In the genomic region with DNA sequence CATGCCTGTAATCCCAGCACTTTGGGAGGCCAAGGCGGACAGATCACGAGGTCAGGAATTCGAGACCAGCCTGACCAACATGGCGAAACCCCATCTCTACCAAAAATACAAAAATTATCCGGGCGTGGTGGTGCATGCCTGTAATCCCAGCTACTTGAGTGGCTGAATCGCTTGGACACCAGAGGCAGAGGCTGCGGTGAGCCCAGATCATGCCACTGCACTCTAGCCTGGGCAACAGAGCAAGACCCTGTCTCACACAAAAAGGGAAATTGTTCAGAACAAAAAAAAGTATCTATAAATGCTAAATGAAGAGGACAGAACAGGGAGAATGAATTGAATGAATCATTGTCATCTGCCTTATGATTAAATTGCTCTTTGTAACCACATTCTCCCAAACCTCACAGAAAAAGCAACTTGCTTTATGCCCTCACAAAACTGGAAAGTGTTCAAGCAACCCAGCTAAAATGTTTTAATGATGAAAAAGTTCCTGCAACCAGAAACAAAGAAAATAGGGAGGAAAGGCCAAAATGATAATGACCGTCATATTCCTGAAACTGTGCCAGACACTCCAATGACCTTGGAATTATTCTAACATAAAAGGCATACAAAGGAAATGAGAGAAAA, we compare ENCODE assay signal across 27 cellular contexts.
DNase-seq lines count a peak whose midpoint lies in the region; ATAC-seq, FAIRE-seq and TF ChIP-seq lines count a peak whose summit lies in the region.
"Had no signal": no experiment of that assay in that cellular context is flagged by ENCODE, and none has a peak within 500 bp of the region (broad histone marks: within the 10 kb centered on the region; RNA-seq: fewer than 3 reads in every experiment).

No MANE protein-coding gene starts in this region.

- DNase-seq in activated T-cell treated with anti-CD3 and anti-CD28 coated beads, Interleukin-2, amount 50 U/mL, for 24 hours, result no peak
- DNase-seq in activated T-cell treated with anti-CD3 and anti-CD28 coated beads, Interleukin-2, amount 50 U/mL, for 48 hours, result no peak
- no peak for DNase-seq in activated CD8-positive, alpha-beta T cell treated with anti-CD3 and anti-CD28 coated beads for 36 hours
- DNase-seq in fibroblast of the aortic adventitia (ENCODE audit: low read depth) (peak; percentile 43), superior temporal gyrus (ENCODE audit: extremely low spot score) (peak; percentile 32), H54 (ENCODE audit: insufficient read length, low spot score) (no peak), prostate gland (ENCODE audit: low spot score) (no peak)
- DNase-seq: activated CD4-positive, CD25-positive, alpha-beta regulatory T cell treated with anti-CD3 and anti-CD28 coated beads, Interleukin-2, amount 50 U/mL, for 72 hours; activated naive CD4-positive, alpha-beta T cell treated with anti-CD3 and anti-CD28 coated beads, Interleukin-2, amount 10 ng/mL, durations not matched to agents 7 days and 5 days; C1 segment of cervical spinal cord; DMS53; heart left ventricle; immature natural killer cell; naive B cell; NCI-H1417; NCI-H2171; PC-9; posterior cingulate gyrus; stimulated activated CD8-positive, alpha-beta memory T cell treated with anti-CD3 and anti-CD28 coated beads, Interleukin-4, amount 100 ng/mL, for 48 hours; T1000 had no signal

- H3K4me3 Mint-ChIP-seq in activated T-cell treated with anti-CD3 and anti-CD28 coated beads, Interleukin-2, amount 50 U/mL, for 24 hours, result no peak overlapping the region
- no peak overlapping the region for H3K4me3 Mint-ChIP-seq in activated CD8-positive, alpha-beta T cell treated with anti-CD3 and anti-CD28 coated beads for 36 hours
- H3K4me3 Mint-ChIP-seq: activated naive CD4-positive, alpha-beta T cell treated with anti-CD3 and anti-CD28 coated beads, Interleukin-2, amount 10 ng/mL, durations not matched to agents 7 days and 5 days; brain; dendritic cell treated with granulocyte-macrophage colony-stimulating factor and Interleukin-4, amounts not matched to agents 40 ng/mL and 50 ng/mL, for 4 days; naive B cell had no signal

- 97% methylated on average over 9 of the region's 9 CpGs for WGBS in prostate gland

- no peaks in the 10 kb centered on the region for H3K27me3 ChIP-seq in prostate gland (replicated peaks; ENCODE audit: insufficient read depth)
- H3K27me3 ChIP-seq: esophagus muscularis mucosa, heart left ventricle, SJSA1 had no signal

- H3K27ac Mint-ChIP-seq in activated T-cell treated with anti-CD3 and anti-CD28 coated beads, Interleukin-2, amount 50 U/mL, for 24 hours, result peak overlapping the region; percentile 8
- H3K27ac Mint-ChIP-seq in activated CD8-positive, alpha-beta T cell treated with anti-CD3 and anti-CD28 coated beads for 36 hours, result peak overlapping the region; percentile 52
- H3K27ac Mint-ChIP-seq: activated naive CD4-positive, alpha-beta T cell treated with anti-CD3 and anti-CD28 coated beads, Interleukin-2, amount 10 ng/mL, durations not matched to agents 7 days and 5 days; immature natural killer cell had no signal

- H3K9me3 Mint-ChIP-seq in activated T-cell treated with anti-CD3 and anti-CD28 coated beads, Interleukin-2, amount 50 U/mL, for 24 hours, result no peaks in the 10 kb centered on the region
- H3K9me3 Mint-ChIP-seq in activated CD8-positive, alpha-beta T cell treated with anti-CD3 and anti-CD28 coated beads for 36 hours, result no peaks in the 10 kb centered on the region
- H3K9me3 Mint-ChIP-seq: activated naive CD4-positive, alpha-beta T cell treated with anti-CD3 and anti-CD28 coated beads, Interleukin-2, amount 10 ng/mL, durations not matched to agents 7 days and 5 days; brain; dendritic cell treated with granulocyte-macrophage colony-stimulating factor and Interleukin-4, amounts not matched to agents 40 ng/mL and 50 ng/mL, for 4 days; immature natural killer cell had no signal

- TF ChIP-seq CTCF in activated CD8-positive, alpha-beta T cell treated with anti-CD3 and anti-CD28 coated beads for 36 hours (IDR thresholded peaks at IDR 0.05), result no peak
- TF ChIP-seq CTCF in fibroblast of the aortic adventitia (IDR thresholded peaks at IDR 0.05; ENCODE audit: insufficient read depth, low read length) (no peak), prostate gland (IDR thresholded peaks at IDR 0.05) (no peak)

- H3K27ac ChIP-seq in prostate gland, result peak overlapping the region in 1 of 2 donors; percentile 66
- H3K27ac ChIP-seq: A549, esophagus muscularis mucosa, PC-9, SJSA1, thoracic aorta had no signal

- H3K4me1 ChIP-seq in prostate gland (replicated peaks), result peaks cover 13% of the 10 kb centered on the region
- H3K4me1 ChIP-seq: A549, SJSA1 had no signal

- H3K27me3 Mint-ChIP-seq in activated T-cell treated with anti-CD3 and anti-CD28 coated beads, Interleukin-2, amount 50 U/mL, for 24 hours, result no peaks in the 10 kb centered on the region
- H3K27me3 Mint-ChIP-seq in activated CD8-positive, alpha-beta T cell treated with anti-CD3 and anti-CD28 coated beads for 36 hours, result no peaks in the 10 kb centered on the region
- H3K27me3 Mint-ChIP-seq: activated naive CD4-positive, alpha-beta T cell treated with anti-CD3 and anti-CD28 coated beads, Interleukin-2, amount 10 ng/mL, durations not matched to agents 7 days and 5 days; brain; dendritic cell treated with granulocyte-macrophage colony-stimulating factor and Interleukin-4, amounts not matched to agents 40 ng/mL and 50 ng/mL, for 4 days; naive B cell had no signal

- H3K4me3 ChIP-seq in fibroblast of the aortic adventitia (ENCODE audit: low read depth, low read length), result no peak overlapping the region
- H3K4me3 ChIP-seq in prostate gland, result no peak overlapping the region
- H3K4me3 ChIP-seq: A549, esophagus muscularis mucosa, heart left ventricle, PC-9, SJSA1, thoracic aorta had no signal

- H3K36me3 Mint-ChIP-seq in activated T-cell treated with anti-CD3 and anti-CD28 coated beads, Interleukin-2, amount 50 U/mL, for 24 hours (ENCODE audit: low read depth), result peaks cover 82% of the 10 kb centered on the region
- peaks cover 54% of the 10 kb centered on the region for H3K36me3 Mint-ChIP-seq in activated CD8-positive, alpha-beta T cell treated with anti-CD3 and anti-CD28 coated beads for 36 hours (ENCODE audit: low read depth)

- intact Hi-C loops in activated CD8-positive, alpha-beta T cell treated with anti-CD3 and anti-CD28 coated beads for 36 hours (cut with micrococcal nuclease), result no loop called here
- intact Hi-C loops in prostate gland (cut with DNase I), result no loop called here

- H3K9me3 ChIP-seq in prostate gland, result no peaks in the 10 kb centered on the region
- H3K9me3 ChIP-seq: A549, esophagus muscularis mucosa, heart left ventricle, SJSA1, thoracic aorta had no signal

- no peak for ATAC-seq in activated CD8-positive, alpha-beta T cell treated with anti-CD3 and anti-CD28 coated beads for 36 hours
- no peak for ATAC-seq in GM18519 (IDR thresholded peaks at IDR 0.05; ENCODE audit: low FRiP score, unreplicated experiment)
- ATAC-seq: A549, heart left ventricle had no signal

- no peaks in the 10 kb centered on the region for H3K36me3 ChIP-seq in prostate gland
- H3K36me3 ChIP-seq: SJSA1 had no signal

- H3K4me1 Mint-ChIP-seq in activated T-cell treated with anti-CD3 and anti-CD28 coated beads, Interleukin-2, amount 50 U/mL, for 24 hours (ENCODE audit: low read depth), result peaks cover 49% of the 10 kb centered on the region
- peaks cover 54% of the 10 kb centered on the region for H3K4me1 Mint-ChIP-seq in activated CD8-positive, alpha-beta T cell treated with anti-CD3 and anti-CD28 coated beads for 36 hours (ENCODE audit: low read depth)

- CTCF ChIA-PET in activated CD8-positive, alpha-beta T cell treated with anti-CD3 and anti-CD28 coated beads for 36 hours (lab: Charles Lee), result interaction anchor here (0.9 to 1.1 kb wide), 2 partner anchors 11 kb away, joined by 3 read pairs; no protein-coding TSS in a partner anchor

- FAIRE-seq in H54 (lab: Jason Lieb, UNC), result no peak
- FAIRE-seq: A549 had no signal

- POLR2A ChIA-PET in activated CD8-positive, alpha-beta T cell treated with anti-CD3 and anti-CD28 coated beads for 36 hours (lab: Charles Lee), result no interaction called here

- no peak for TF ChIP-seq POLR2A in H54 (IDR thresholded peaks at IDR 0.05; ENCODE audit: low read depth, low read length)
- no peak for TF ChIP-seq POLR2A in prostate gland (IDR thresholded peaks at IDR 0.05)

Comparison
In these comparisons a context has a peak if more than half of its experiments do, and no peak if none do; other contexts are left out.
1. DNase-seq: peak in fibroblast of the aortic adventitia (single experiment) and superior temporal gyrus (single experiment); none in activated T-cell treated with anti-CD3 and anti-CD28 coated beads, Interleukin-2, amount 50 U/mL, for 24 hours (single experiment), activated T-cell treated with anti-CD3 and anti-CD28 coated beads, Interleukin-2, amount 50 U/mL, for 48 hours (0 of 2), activated CD8-positive, alpha-beta T cell treated with anti-CD3 and anti-CD28 coated beads for 36 hours (single experiment), H54 (single experiment) and prostate gland (single experiment).